Comparison of ENCODE assay signal across 8 cellular contexts in the genomic region with DNA sequence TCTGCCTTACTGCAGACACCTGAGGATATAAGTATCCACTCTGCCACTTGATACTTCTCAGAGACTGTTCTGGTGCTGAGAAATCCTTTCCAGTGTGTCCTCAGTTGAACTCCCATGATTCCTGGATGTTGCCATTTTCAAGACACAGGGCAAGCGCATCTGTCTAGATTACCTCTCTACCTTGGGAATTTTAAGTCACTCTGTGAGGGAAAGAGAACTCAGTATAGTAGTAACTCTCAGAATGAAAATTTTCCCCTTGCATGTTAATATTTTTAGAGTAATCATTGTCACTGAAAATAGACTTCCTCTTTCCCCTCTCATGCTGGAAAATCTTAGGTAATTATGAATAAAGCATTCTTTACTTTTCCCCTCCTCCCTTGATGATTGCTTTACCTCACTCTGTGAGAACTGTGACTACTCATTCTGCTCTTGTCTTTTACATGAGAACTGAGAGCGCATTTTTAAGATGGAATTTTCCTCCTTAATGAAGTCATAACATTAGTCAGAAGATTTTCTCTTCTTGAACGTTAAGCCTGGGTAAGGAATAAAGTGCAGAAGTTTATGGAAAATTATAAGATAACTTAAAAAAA. TPM values are rescaled to one million over a fixed set of nuclear protein-coding genes. Genes with fewer than 3 reads are reported as not detected.
A peak's percentile ranks its signal among the peaks of the same experiment; 100 is the strongest.
DNase-seq lines count a peak whose midpoint lies in the region; ATAC-seq and TF ChIP-seq lines count a peak whose summit lies in the region.

No MANE protein-coding gene starts in this region.

- TF ChIP-seq CTCF in GM10266 (IDR thresholded peaks at IDR 0.05; ENCODE audit: control insufficient read depth, insufficient read depth, low read depth, missing control alignments) (no peak), coronary artery (IDR thresholded peaks at IDR 0.05) (no peak)

- peak overlapping the region in 1 of 2 donors; percentile 61 for H3K27ac ChIP-seq in coronary artery

- POLR2A ChIA-PET in activated CD4-positive, alpha-beta T cell treated with anti-CD3 and anti-CD28 coated beads, Interleukin-2, amount 10 ng/mL, durations not matched to agents 7 days and 5 days (lab: Charles Lee), result no interaction called here

- peak overlapping the region; percentile 52 to 77 for H3K4me3 Mint-ChIP-seq in stimulated activated naive B cell treated with anti-CD40 and anti-IgM and Interleukin-4, amounts not matched to agents 10 μg/mL and 1 μg/mL and 100 μg/mL, for 72 hours
- H3K4me3 Mint-ChIP-seq in activated CD4-positive, alpha-beta T cell treated with anti-CD3 and anti-CD28 coated beads, Interleukin-2, amount 10 ng/mL, durations not matched to agents 7 days and 5 days, result no peak overlapping the region

- no peak for TF ChIP-seq POLR2A in erythroblast (IDR thresholded peaks at IDR 0.05; ENCODE audit: low read length)

- peak overlapping the region; percentile 13 for H3K4me3 ChIP-seq in coronary artery

- H3K36me3 Mint-ChIP-seq in stimulated activated naive B cell treated with anti-CD40 and anti-IgM and Interleukin-4, amounts not matched to agents 10 μg/mL and 1 μg/mL and 100 μg/mL, for 72 hours, result peaks cover 16 to 44% of the 10 kb centered on the region in 2 donors
- H3K36me3 Mint-ChIP-seq in activated CD4-positive, alpha-beta T cell treated with anti-CD3 and anti-CD28 coated beads, Interleukin-2, amount 10 ng/mL, durations not matched to agents 7 days and 5 days (ENCODE audit: low read depth), result peaks cover 43% of the 10 kb centered on the region

- peaks cover 48 to 88% of the 10 kb centered on the region in 2 donors for H3K4me1 Mint-ChIP-seq in stimulated activated naive B cell treated with anti-CD40 and anti-IgM and Interleukin-4, amounts not matched to agents 10 μg/mL and 1 μg/mL and 100 μg/mL, for 72 hours
- H3K4me1 Mint-ChIP-seq in activated CD4-positive, alpha-beta T cell treated with anti-CD3 and anti-CD28 coated beads, Interleukin-2, amount 10 ng/mL, durations not matched to agents 7 days and 5 days, result peaks cover 21% of the 10 kb centered on the region

- peaks cover 4 to 5% of the 10 kb centered on the region in 2 donors for H3K9me3 Mint-ChIP-seq in stimulated activated naive B cell treated with anti-CD40 and anti-IgM and Interleukin-4, amounts not matched to agents 10 μg/mL and 1 μg/mL and 100 μg/mL, for 72 hours
- no peaks in the 10 kb centered on the region for H3K9me3 Mint-ChIP-seq in activated CD4-positive, alpha-beta T cell treated with anti-CD3 and anti-CD28 coated beads, Interleukin-2, amount 10 ng/mL, durations not matched to agents 7 days and 5 days

- H3K27ac Mint-ChIP-seq in stimulated activated naive B cell treated with anti-CD40 and anti-IgM and Interleukin-4, amounts not matched to agents 10 μg/mL and 1 μg/mL and 100 μg/mL, for 72 hours, result peak overlapping the region; percentile 87
- no peak overlapping the region for H3K27ac Mint-ChIP-seq in activated CD4-positive, alpha-beta T cell treated with anti-CD3 and anti-CD28 coated beads, Interleukin-2, amount 10 ng/mL, durations not matched to agents 7 days and 5 days

- ATAC-seq in GM21528 (IDR thresholded peaks at IDR 0.05; ENCODE audit: low FRiP score, unreplicated experiment), result peak; percentile 48
- peak; percentile 82 to 83 for ATAC-seq in stimulated activated naive B cell treated with anti-CD40 and anti-IgM and Interleukin-4, amounts not matched to agents 10 μg/mL and 1 μg/mL and 100 μg/mL, for 72 hours (replicated peaks)

- CTCF ChIA-PET in activated CD4-positive, alpha-beta T cell treated with anti-CD3 and anti-CD28 coated beads, Interleukin-2, amount 10 ng/mL, durations not matched to agents 7 days and 5 days (lab: Charles Lee), result no interaction called here

- no peaks in the 10 kb centered on the region for H3K27me3 Mint-ChIP-seq in stimulated activated naive B cell treated with anti-CD40 and anti-IgM and Interleukin-4, amounts not matched to agents 10 μg/mL and 1 μg/mL and 100 μg/mL, for 72 hours
- H3K27me3 Mint-ChIP-seq in activated CD4-positive, alpha-beta T cell treated with anti-CD3 and anti-CD28 coated beads, Interleukin-2, amount 10 ng/mL, durations not matched to agents 7 days and 5 days, result no peaks in the 10 kb centered on the region

- DNase-seq in GM10266 (ENCODE audit: extremely low spot score) (peak; percentile 45), M059J (ENCODE audit: low read depth) (peak; percentile 35), coronary artery (ENCODE audit: low spot score) (no peak), erythroblast (lab: John Stamatoyannopoulos, UW) (no peak)
- DNase-seq in stimulated activated naive B cell treated with anti-CD40 and anti-IgM and Interleukin-4, amounts not matched to agents 10 μg/mL and 1 μg/mL and 100 μg/mL, for 72 hours, result no peak
- DNase-seq in stimulated activated CD4-positive, alpha-beta T cell treated with anti-CD3 and anti-CD28 coated beads, Interleukin-4, amount 100 ng/mL, for 4 hours, result no peak
- DNase-seq in activated CD4-positive, alpha-beta T cell treated with anti-CD3 and anti-CD28 coated beads, Interleukin-2, amount 10 ng/mL, durations not matched to agents 7 days and 5 days, result no peak

RNA-seq across cellular contexts. Expression of a gene that starts 45.0 kb away (rescaled TPM):
- 6.9 and 8.9 TPM in 2 replicates for total RNA-seq in M059J (2014; rRNA removed; shearing (Covaris generic))
- 10 to 100 TPM; 22.6 to 25.3 TPM for total RNA-seq in activated CD4-positive, alpha-beta T cell treated with anti-CD3 and anti-CD28 coated beads, Interleukin-2, amount 10 ng/mL, durations not matched to agents 7 days and 5 days

Comparison
In these comparisons a context has a peak if more than half of its experiments do, and no peak if none do; other contexts are left out.
1. DNase-seq: peak in GM10266 (single experiment) and M059J (single experiment); none in coronary artery (single experiment), stimulated activated naive B cell treated with anti-CD40 and anti-IgM and Interleukin-4, amounts not matched to agents 10 μg/mL and 1 μg/mL and 100 μg/mL, for 72 hours (single experiment), erythroblast (0 of 2), stimulated activated CD4-positive, alpha-beta T cell treated with anti-CD3 and anti-CD28 coated beads, Interleukin-4, amount 100 ng/mL, for 4 hours (0 of 2) and activated CD4-positive, alpha-beta T cell treated with anti-CD3 and anti-CD28 coated beads, Interleukin-2, amount 10 ng/mL, durations not matched to agents 7 days and 5 days (single experiment).